Comparison of ENCODE assay signal across 18 cellular contexts in the genomic region with DNA sequence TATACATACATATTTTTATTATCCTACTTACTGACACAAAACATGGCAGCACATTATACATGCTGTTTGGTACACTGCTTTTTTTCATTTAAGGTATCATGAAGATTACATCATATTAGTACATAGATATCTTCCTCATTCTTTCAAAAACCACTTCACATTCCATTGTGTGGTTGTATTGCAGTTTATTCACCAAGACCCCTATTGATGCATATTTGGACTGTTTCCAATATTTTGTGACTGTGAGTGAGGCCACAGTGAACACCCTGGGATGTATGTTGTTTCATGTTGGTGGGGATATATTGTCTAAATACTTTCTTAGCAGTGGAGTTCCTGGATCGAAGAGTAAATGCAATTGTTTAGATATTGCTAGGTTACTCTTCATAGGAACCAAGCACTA. TPM values are rescaled to one million over a fixed set of nuclear protein-coding genes. Genes with fewer than 3 reads are reported as not detected.
DNase-seq lines count a peak whose midpoint lies in the region; ATAC-seq and TF ChIP-seq lines count a peak whose summit lies in the region.
"Had no signal": no experiment of that assay in that cellular context is flagged by ENCODE, and none has a peak within 500 bp of the region (broad histone marks: within the 10 kb centered on the region; RNA-seq: fewer than 3 reads in every experiment).

No MANE protein-coding gene starts in this region.

- H2BK15ac ChIP-seq in mesenchymal stem cell (ENCODE audit: low read depth, poor library complexity, severe bottlenecking), result no peak overlapping the region

- no peak overlapping the region for H2AFZ ChIP-seq in mesenchymal stem cell (ENCODE audit: low read depth, low read length)
- H2AFZ ChIP-seq: GM23338 had no signal

- H3K9me3 ChIP-seq in mesenchymal stem cell (ENCODE audit: control insufficient read depth, low read length) (peaks cover 2% of the 10 kb centered on the region), aorta (ENCODE audit: control insufficient read depth, low read length) (no peaks in the 10 kb centered on the region)

- peak overlapping the region; percentile 73 for H2AK5ac ChIP-seq in mesenchymal stem cell (ENCODE audit: low read length, severe bottlenecking)

- no peak overlapping the region for H4K91ac ChIP-seq in mesenchymal stem cell (ENCODE audit: low read length)

- H3K36me3 ChIP-seq in brain microvascular endothelial cell (replicated peaks) (no peaks in the 10 kb centered on the region), mesenchymal stem cell (ENCODE audit: control insufficient read depth in 1 of 2, insufficient read depth in 2 of 2, low read depth in 1 of 2, low read length in 2 of 2) (no peaks in the 10 kb centered on the region), aorta (ENCODE audit: control insufficient read depth in 1 of 2, insufficient read depth in 2 of 2, low read length in 1 of 2) (no peaks in the 10 kb centered on the region)

- H3K79me1 ChIP-seq in mesenchymal stem cell (replicated peaks; ENCODE audit: low read length, poor library complexity, severe bottlenecking), result peaks cover 2% of the 10 kb centered on the region

- TF ChIP-seq CTCF in brain microvascular endothelial cell (IDR thresholded peaks at IDR 0.05; ENCODE audit: low read depth, low read length, missing control alignments), result no peak

- no peak for ATAC-seq in aorta (ENCODE audit: low FRiP score)
- ATAC-seq: GM23338 had no signal

- H3K4me1 ChIP-seq in mesenchymal stem cell (ENCODE audit: control insufficient read depth, insufficient read depth, low read depth, low read length) (no peaks in the 10 kb centered on the region), aorta (ENCODE audit: control insufficient read depth in 1 of 2, insufficient read depth in 2 of 2, low read length in 2 of 2) (no peaks in the 10 kb centered on the region)

- H3K4me3 ChIP-seq in brain microvascular endothelial cell (ENCODE audit: low read depth, low read length) (no peak overlapping the region), mesenchymal stem cell (ENCODE audit: insufficient read depth in 1 of 2, low read depth in 1 of 2, low read length in 2 of 2) (no peak overlapping the region), aorta (ENCODE audit: low read length in 2 of 2) (no peak overlapping the region)
- H3K4me3 ChIP-seq: GM23338 had no signal

- no peak overlapping the region for H2BK120ac ChIP-seq in mesenchymal stem cell (ENCODE audit: low read depth, low read length)

- H3K23ac ChIP-seq in mesenchymal stem cell (ENCODE audit: low read length in 2 of 2), result no peak overlapping the region

- intact Hi-C loops in aorta (cut with DNase I), result no loop called here

- H3K14ac ChIP-seq in mesenchymal stem cell (ENCODE audit: low read length in 2 of 2), result no peak overlapping the region

- no peak overlapping the region for H4K8ac ChIP-seq in mesenchymal stem cell (ENCODE audit: low read length)

- H3K4ac ChIP-seq in mesenchymal stem cell (ENCODE audit: low read depth in 1 of 2, low read length in 2 of 2), result no peak overlapping the region

- WGBS in mesenchymal stem cell, result no CpG with 5 or more reads among the region's 1 CpG
- WGBS in aorta, 2 donors, result 89 to 100% methylated on average over 1 of the region's 1 CpG

- H3K27me3 ChIP-seq in brain microvascular endothelial cell (replicated peaks) (no peaks in the 10 kb centered on the region), mesenchymal stem cell (ENCODE audit: control insufficient read depth in 1 of 2, insufficient read depth in 1 of 2, low read length in 2 of 2) (no peaks in the 10 kb centered on the region), aorta (ENCODE audit: control insufficient read depth in 1 of 2, insufficient read depth in 2 of 2, low read length in 1 of 2) (no peaks in the 10 kb centered on the region)

- in situ Hi-C loops in brain microvascular endothelial cell (cut with HindIII; ENCODE audit: low pct_ligation_motif_present, low sequenced_read_pairs), result no loop called here

- no peak overlapping the region for H2BK12ac ChIP-seq in mesenchymal stem cell (ENCODE audit: low read length in 2 of 2)

- H3K27ac ChIP-seq in brain microvascular endothelial cell, result no peak overlapping the region
- H3K27ac ChIP-seq in mesenchymal stem cell (ENCODE audit: low read length, poor library complexity, severe bottlenecking), result peak overlapping the region; percentile 43
- no peak overlapping the region for H3K27ac ChIP-seq in aorta (ENCODE audit: low read depth in 1 of 2, low read length in 2 of 2)
- H3K27ac ChIP-seq: HL-60, KMS-11 had no signal

- H3K4me2 ChIP-seq in mesenchymal stem cell (ENCODE audit: low read length, poor library complexity, severe bottlenecking), result no peak overlapping the region
- H3K4me2 ChIP-seq: GM23338, KMS-11 had no signal

- no peak overlapping the region for H3K18ac ChIP-seq in mesenchymal stem cell (ENCODE audit: low read depth in 1 of 2, low read length in 2 of 2)

- no peak overlapping the region for H3K9ac ChIP-seq in mesenchymal stem cell (ENCODE audit: low read length)
- H3K9ac ChIP-seq: KMS-11 had no signal

- DNase-seq in EL (peak; percentile 66), M059J (ENCODE audit: low read depth) (peak; percentile 29), brain microvascular endothelial cell (peak; percentile 49), mesenchymal stem cell (no peak), NCI-H446 (lab: John Stamatoyannopoulos, UW) (no peak), NCI-H2171 (lab: John Stamatoyannopoulos, UW) (no peak), aorta (no peak)
- DNase-seq: CD8-positive, alpha-beta memory T cell; DMS153; MM.1S; NCI-H1105 treated with DMSO at 0.1 percent for 48 hours; NCI-H187; NCI-H2171 treated with DMSO at 0.1 percent for 48 hours; NCI-H524; T-helper 2 cell had no signal

- H2BK5ac ChIP-seq in mesenchymal stem cell (ENCODE audit: low read depth, low read length, poor library complexity, severe bottlenecking), result no peak overlapping the region

RNA-seq across cellular contexts. Expression of a gene that starts 39.0 kb away (rescaled TPM):
- total RNA-seq in M059J (2014; rRNA removed; shearing (Covaris generic)), result 41.7 and 42.2 TPM in 2 replicates
- polyA plus RNA-seq in mesenchymal stem cell (2013, experiment 1 of 2), result 24.4 TPM
- polyA plus RNA-seq in mesenchymal stem cell (2013, experiment 2 of 2), result 23.2 TPM
- total RNA-seq in aorta, result 10 to 100 TPM; 20.0 to 25.5 TPM
- polyA plus RNA-seq in aorta, result 1 to 10 TPM; 6.5 to 7.1 TPM

Comparison
In these comparisons a context has a peak if more than half of its experiments do, and no peak if none do; other contexts are left out.
1. DNase-seq: peak in EL (single experiment), M059J (single experiment) and brain microvascular endothelial cell (single experiment); none in mesenchymal stem cell (single experiment), NCI-H446 (0 of 2), NCI-H2171 (single experiment) and aorta (0 of 2).